ENCODE assay signal across 8 cellular contexts in the genomic region with DNA sequence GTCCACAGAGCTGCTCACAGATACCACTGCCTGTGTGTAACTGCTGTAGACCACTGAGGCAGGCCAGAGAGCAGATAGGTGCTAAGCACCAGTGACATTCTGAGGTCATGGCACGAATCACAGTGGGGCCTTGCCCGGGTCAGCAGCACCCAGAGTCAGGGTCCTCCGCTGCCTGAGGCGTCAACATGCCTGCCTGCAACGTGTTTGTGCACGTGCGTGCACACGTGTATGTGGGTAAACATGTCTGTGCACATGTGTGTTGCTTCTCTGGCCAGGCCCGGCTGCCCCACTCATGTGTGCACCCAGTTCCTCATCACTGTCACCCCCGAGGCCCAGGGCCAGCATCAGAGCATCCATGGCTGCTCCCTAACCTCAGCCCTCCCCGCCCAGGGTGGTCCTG. TPM values are rescaled to one million over a fixed set of nuclear protein-coding genes. Genes with fewer than 3 reads are reported as not detected.
DNase-seq lines count a peak whose midpoint lies in the region; ATAC-seq and TF ChIP-seq lines count a peak whose summit lies in the region.
"Not testable (repeated sequence)": the region's sequence is repeated elsewhere in the genome, so short reads cannot be mapped to it uniquely, and the experiment has no call there.

TSS of gene TBC1D3B (minus strand) at position 101 of the 400 bp plus-strand sequence. CDS start 1,586 bp downstream, outside the sequence.

- not testable (repeated sequence) for DNase-seq in Calu3; PC-9; activated B cell treated with CpG ODN at 0.5 μM for 24 hours; MCF 10A (ENCODE audit: unreplicated experiment); glutamatergic neuron; mucosa of descending colon; progenitor cell of endocrine pancreas (ENCODE audit: low spot score, unreplicated experiment); ureter (ENCODE audit: low spot score)

- not testable (repeated sequence) for H3K27ac Mint-ChIP-seq in Calu3 (ENCODE audit: unreplicated experiment); activated B cell treated with CpG ODN at 0.5 μM for 24 hours; MCF 10A (ENCODE audit: low read depth, unreplicated experiment); glutamatergic neuron (ENCODE audit: unreplicated experiment); progenitor cell of endocrine pancreas

- not testable (repeated sequence) for H3K4me3 Mint-ChIP-seq in Calu3 (ENCODE audit: low read depth, unreplicated experiment); activated B cell treated with CpG ODN at 0.5 μM for 24 hours; MCF 10A (ENCODE audit: unreplicated experiment); glutamatergic neuron (ENCODE audit: unreplicated experiment); progenitor cell of endocrine pancreas (ENCODE audit: low read depth)

- H3K27ac ChIP-seq in PC-9: not testable (repeated sequence)

- H3K9me2 ChIP-seq in PC-9 (ENCODE audit: insufficient read depth): not testable (repeated sequence)

- not testable (repeated sequence) for H3K36me3 Mint-ChIP-seq in Calu3 (ENCODE audit: insufficient read depth, unreplicated experiment); activated B cell treated with CpG ODN at 0.5 μM for 24 hours (ENCODE audit: low read depth); MCF 10A (ENCODE audit: insufficient read depth, unreplicated experiment); glutamatergic neuron (ENCODE audit: unreplicated experiment); progenitor cell of endocrine pancreas (ENCODE audit: insufficient read depth)

- ATAC-seq in activated B cell treated with CpG ODN at 0.5 μM for 24 hours (ENCODE audit: low read depth); mucosa of descending colon: not testable (repeated sequence)

- H3F3A ChIP-seq in PC-9 (ENCODE audit: insufficient read depth, low read depth): not testable (repeated sequence)

- not testable (repeated sequence) for H3K9me3 ChIP-seq in PC-9 (ENCODE audit: insufficient read depth, low read depth); mucosa of descending colon

- H3K4me1 Mint-ChIP-seq in Calu3 (ENCODE audit: low read depth, unreplicated experiment); activated B cell treated with CpG ODN at 0.5 μM for 24 hours; MCF 10A (ENCODE audit: insufficient read depth, unreplicated experiment); glutamatergic neuron (ENCODE audit: low read depth, unreplicated experiment); progenitor cell of endocrine pancreas (ENCODE audit: low read depth): not testable (repeated sequence)

- not testable (repeated sequence) for H3K36me3 ChIP-seq in PC-9 (ENCODE audit: low read depth); mucosa of descending colon (ENCODE audit: low read depth)

- H3K27me3 ChIP-seq in PC-9 (ENCODE audit: insufficient read depth, low read depth): peaks cover 16% of the 10 kb centered on the region

- H3K4me1 ChIP-seq in PC-9 (replicated peaks; ENCODE audit: insufficient read depth); mucosa of descending colon (ENCODE audit: low read depth): not testable (repeated sequence)

- H3K27me3 Mint-ChIP-seq in Calu3 (ENCODE audit: unreplicated experiment) (peaks cover 13% of the 10 kb centered on the region), MCF 10A (ENCODE audit: insufficient read depth, unreplicated experiment) (peaks cover 24% of the 10 kb centered on the region), progenitor cell of endocrine pancreas (peaks cover 15% of the 10 kb centered on the region)
- not testable (repeated sequence) for H3K27me3 Mint-ChIP-seq in activated B cell treated with CpG ODN at 0.5 μM for 24 hours; glutamatergic neuron (ENCODE audit: unreplicated experiment)

- POLR2A ChIA-PET in PC-9 (lab: Charles Lee; ENCODE audit: unreplicated experiment); activated B cell treated with CpG ODN at 0.5 μM for 24 hours (lab: Charles Lee); MCF 10A (lab: Yijun Ruan, JAX): not testable (repeated sequence)

- intact Hi-C loops in Calu3 (cut with micrococcal nuclease; ENCODE audit: unreplicated experiment); PC-9 (cut with micrococcal nuclease; ENCODE audit: unreplicated experiment); activated B cell treated with CpG ODN at 0.5 μM for 24 hours (cut with micrococcal nuclease); MCF 10A (cut with micrococcal nuclease); mucosa of descending colon (cut with DNase I, micrococcal nuclease): not testable (repeated sequence)

- BruUV-seq in Calu3 (replicated peaks; lab: Mats Ljungman, UMichigan); PC-9 (replicated peaks; lab: Mats Ljungman, UMichigan); MCF 10A (replicated peaks; lab: Mats Ljungman, UMichigan): not testable (repeated sequence)

- CTCF ChIA-PET in Calu3 (lab: Charles Lee); PC-9 (lab: Charles Lee); activated B cell treated with CpG ODN at 0.5 μM for 24 hours (lab: Charles Lee); MCF 10A (lab: Yijun Ruan, JAX): not testable (repeated sequence)

- not testable (repeated sequence) for H3K4me3 ChIP-seq in PC-9, mucosa of descending colon

- H2AFZ ChIP-seq in PC-9: not testable (repeated sequence)

- not testable (repeated sequence) for H3K4me2 ChIP-seq in PC-9

- not testable (repeated sequence) for TF ChIP-seq CTCF in Calu3 (IDR thresholded peaks at IDR 0.05; ENCODE audit: unreplicated experiment); PC-9 (conservative IDR thresholded peaks at IDR 0.05); activated B cell treated with CpG ODN at 0.5 μM for 24 hours (IDR thresholded peaks at IDR 0.05); MCF 10A (IDR thresholded peaks at IDR 0.05; ENCODE audit: unreplicated experiment); glutamatergic neuron (IDR thresholded peaks at IDR 0.05; ENCODE audit: partially characterized antibody, unreplicated experiment); mucosa of descending colon (IDR thresholded peaks at IDR 0.05); progenitor cell of endocrine pancreas (IDR thresholded peaks at IDR 0.05; ENCODE audit: unreplicated experiment)

- H3K9me3 Mint-ChIP-seq in Calu3 (ENCODE audit: low read depth, unreplicated experiment); activated B cell treated with CpG ODN at 0.5 μM for 24 hours; MCF 10A (ENCODE audit: unreplicated experiment); glutamatergic neuron (ENCODE audit: unreplicated experiment); progenitor cell of endocrine pancreas (ENCODE audit: low read depth): not testable (repeated sequence)

- not testable (repeated sequence) for H4K20me1 ChIP-seq in PC-9 (ENCODE audit: insufficient read depth)

- H3K79me2 ChIP-seq in PC-9 (ENCODE audit: low read depth): not testable (repeated sequence)

RNA-seq across cellular contexts. Expression of gene TBC1D3B, which starts in this region (rescaled TPM):
- 71.6 and 73.5 TPM in 2 replicates for total RNA-seq in Calu3 (2022)
- 13.8 and 18.6 TPM in 2 replicates for total RNA-seq in PC-9 (2021)
- 8.3 and 12.8 TPM in 2 replicates for total RNA-seq in activated B cell treated with CpG ODN at 0.5 μM for 24 hours
- total RNA-seq in MCF 10A (2022): 12.5 and 14.9 TPM in 2 replicates
- 37.3 TPM for total RNA-seq in glutamatergic neuron (ENCODE audit: unreplicated experiment)
- 10 to 100 TPM in 2 of 3 donors, 1 to 10 TPM in 1; 8.0 to 12.9 (median 10.8) TPM for total RNA-seq in mucosa of descending colon
- total RNA-seq in progenitor cell of endocrine pancreas: 27.1 and 30.1 TPM in 2 replicates
- 13.6 TPM for total RNA-seq in ureter
